ENCODE assay signal across 21 cellular contexts in genomic region chr11:92128026-92128425, GRCh38.
"Had no signal": no experiment of that assay in that cellular context is flagged by ENCODE, and none has a peak within 500 bp of the region (broad histone marks: within the 10 kb centered on the region; RNA-seq: fewer than 3 reads in every experiment).

No MANE protein-coding gene starts in this region.

- H3K9me3 ChIP-seq: esophagus squamous epithelium, gastrocnemius medialis, lower lobe of right lung, mucosa of descending colon had no signal

- H3K36me3 Mint-ChIP-seq: mesothelial cell of epicardium, naive B cell had no signal

- H3K4me3 ChIP-seq: coronary artery, dorsolateral prefrontal cortex, esophagus squamous epithelium, gastrocnemius medialis, heart right ventricle, left lung, lower lobe of right lung, mucosa of descending colon had no signal

- H3K27ac ChIP-seq: coronary artery, dorsolateral prefrontal cortex, esophagus squamous epithelium, gastrocnemius medialis, heart right ventricle, left lung, lower lobe of right lung had no signal

- ATAC-seq: gastrocnemius medialis, heart right ventricle, left cardiac atrium, left lung, left ventricle myocardium superior, lower lobe of right lung, mucosa of descending colon had no signal

- H3K27ac Mint-ChIP-seq: mesothelial cell of epicardium, naive B cell had no signal

- DNase-seq: dermis blood vessel endothelial cell; dorsolateral prefrontal cortex; effector CD4-positive, alpha-beta T cell; effector memory CD4-positive, alpha-beta T cell; esophagus squamous epithelium; foreskin fibroblast; foreskin melanocyte; gastrocnemius medialis; glutamatergic neuron; head of caudate nucleus; heart right ventricle; hippocampal formation; left cardiac atrium; left lung; left ventricle myocardium superior; lower lobe of right lung; mesenchymal stem cell; mucosa of descending colon; naive B cell had no signal

- H3K4me1 Mint-ChIP-seq: naive B cell had no signal

- H3K27me3 ChIP-seq: dorsolateral prefrontal cortex, esophagus squamous epithelium, gastrocnemius medialis, heart right ventricle, left lung had no signal

- H3K27me3 Mint-ChIP-seq: naive B cell had no signal

- H3K4me1 ChIP-seq: esophagus squamous epithelium, gastrocnemius medialis, heart right ventricle, left lung, lower lobe of right lung had no signal

- H3K36me3 ChIP-seq: esophagus squamous epithelium, gastrocnemius medialis, heart right ventricle, left lung, lower lobe of right lung had no signal

- H3K9me3 Mint-ChIP-seq: mesothelial cell of epicardium had no signal

- H3K4me3 Mint-ChIP-seq: mesothelial cell of epicardium, naive B cell had no signal
